Comparison of ENCODE assay signal across 13 cellular contexts in genomic region chr2:199273043-199273647, GRCh38.
DNase-seq lines count a peak whose midpoint lies in the region; ATAC-seq, FAIRE-seq and TF ChIP-seq lines count a peak whose summit lies in the region.
"Had no signal": no experiment of that assay in that cellular context is flagged by ENCODE, and none has a peak within 500 bp of the region (broad histone marks: within the 10 kb centered on the region; RNA-seq: fewer than 3 reads in every experiment).

No MANE protein-coding gene starts in this region.

- H3K36me3 ChIP-seq in bronchial epithelial cell (ENCODE audit: control insufficient read depth, insufficient read depth, low read length), result no peaks in the 10 kb centered on the region
- no peaks in the 10 kb centered on the region for H3K36me3 ChIP-seq in upper lobe of right lung

- no peak for FAIRE-seq in bronchial epithelial cell (lab: Jason Lieb, UNC)
- FAIRE-seq: kidney had no signal

- DNase-seq in NCI-H1436 (lab: John Stamatoyannopoulos, UW), result peak; percentile 29
- DNase-seq in NCI-H1436 treated with DMSO at 0.1 percent for 48 hours (lab: John Stamatoyannopoulos, UW), result no peak
- DNase-seq in NCI-H446 treated with DMSO at 0.1 percent for 48 hours (lab: John Stamatoyannopoulos, UW), result peak; percentile 50
- DNase-seq in bronchial epithelial cell (ENCODE audit: low read depth), result peak; percentile 17
- peak; percentile 14 for DNase-seq in retinal pigment epithelial cell (ENCODE audit: low read depth)
- DNase-seq in DMS 273 treated with DMSO at 0.1 percent for 48 hours (lab: John Stamatoyannopoulos, UW), result no peak
- no peak for DNase-seq in upper lobe of right lung
- DNase-seq: 8988T; activated CD8-positive, alpha-beta memory T cell treated with anti-CD3 and anti-CD28 coated beads for 24 hours; NCI-H526 treated with DMSO at 0.1 percent for 48 hours; T-helper 17 cell had no signal

- no peaks in the 10 kb centered on the region for H3K4me1 ChIP-seq in upper lobe of right lung

- ATAC-seq in HG02870 (IDR thresholded peaks at IDR 0.05; ENCODE audit: unreplicated experiment) (no peak), upper lobe of right lung (no peak)
- ATAC-seq: T-helper 17 cell had no signal

- no peaks in the 10 kb centered on the region for H3K9me3 ChIP-seq in upper lobe of right lung

- no peak overlapping the region for H3K4me3 ChIP-seq in bronchial epithelial cell (ENCODE audit: low read depth, low read length)
- H3K4me3 ChIP-seq in retinal pigment epithelial cell (ENCODE audit: low read length), result no peak overlapping the region
- H3K4me3 ChIP-seq in upper lobe of right lung, result no peak overlapping the region

- no peaks in the 10 kb centered on the region for H3K27me3 ChIP-seq in bronchial epithelial cell (ENCODE audit: control insufficient read depth, insufficient read depth, low read length)
- H3K27me3 ChIP-seq in upper lobe of right lung, result no peaks in the 10 kb centered on the region

- TF ChIP-seq CTCF in bronchial epithelial cell (IDR thresholded peaks at IDR 0.05; ENCODE audit: insufficient read depth, low read length, severe bottlenecking), result no peak
- TF ChIP-seq CTCF in retinal pigment epithelial cell (conservative IDR thresholded peaks at IDR 0.05; ENCODE audit: low read depth, low read length), result no peak
- TF ChIP-seq CTCF in upper lobe of right lung (IDR thresholded peaks at IDR 0.05), result no peak

- H3K27ac ChIP-seq in upper lobe of right lung, result no peak overlapping the region

- intact Hi-C loops in upper lobe of right lung (cut with DNase I), result no loop called here

Comparison
In these comparisons a context has a peak if more than half of its experiments do, and no peak if none do; other contexts are left out.
1. DNase-seq: peak in NCI-H1436 (single experiment), NCI-H446 treated with DMSO at 0.1 percent for 48 hours (single experiment), bronchial epithelial cell (single experiment) and retinal pigment epithelial cell (single experiment); none in NCI-H1436 treated with DMSO at 0.1 percent for 48 hours (single experiment), DMS 273 treated with DMSO at 0.1 percent for 48 hours (single experiment) and upper lobe of right lung (single experiment).